ENCODE assay signal across 8 cellular contexts in genomic region chr10:43362191-43362839, GRCh38. TPM values are rescaled to one million over a fixed set of nuclear protein-coding genes. Genes with fewer than 3 reads are reported as not detected.
A peak's percentile ranks its signal among the peaks of the same experiment; 100 is the strongest.
DNase-seq lines count a peak whose midpoint lies in the region; ATAC-seq and TF ChIP-seq lines count a peak whose summit lies in the region.

No MANE protein-coding gene starts in this region.

- DNase-seq in DMS 273 treated with DMSO at 0.1 percent for 48 hours (lab: John Stamatoyannopoulos, UW): peak; percentile 42
- peak; percentile 69 for DNase-seq in SK-N-DZ (ENCODE audit: low spot score)
- peak; percentile 98 for DNase-seq in activated naive CD8-positive, alpha-beta T cell treated with anti-CD3 and anti-CD28 coated beads, Interleukin-2, amount 50 U/mL, for 24 hours
- peak; percentile 95 to 98 for DNase-seq in cardiac muscle cell (ENCODE audit: low read depth in 1 of 2, low spot score in 1 of 2)
- peak; percentile 100 for DNase-seq in thyroid gland

- H3K4me2 ChIP-seq in KMS-11: no peak overlapping the region
- H3K4me2 ChIP-seq in parathyroid adenoma (ENCODE audit: low read length): peak overlapping the region; percentile 88

- WGBS in thyroid gland, 2 donors: 13 to 19% methylated on average over 6 to 8 of the region's 48 CpGs

- H3K4me1 ChIP-seq in KMS-11 (ENCODE audit: low read depth, poor library complexity, severe bottlenecking) (no peaks in the 10 kb centered on the region), cardiac muscle cell (ENCODE audit: low read depth) (no peaks in the 10 kb centered on the region), parathyroid adenoma (no peaks in the 10 kb centered on the region), thyroid gland (peaks cover 5 to 11% of the 10 kb centered on the region in 2 donors)

- H3K27ac ChIP-seq in KMS-11 (peak overlapping the region; percentile 22; the same call in 1 of the 2 replicates), cardiac muscle cell (no peak overlapping the region), parathyroid adenoma (peak overlapping the region; percentile 85), thyroid gland (peak overlapping the region; percentile 64 to 79 (median 76))

- intact Hi-C loops in thyroid gland (cut with DNase I): no loop called here

- peak; percentile 97 for ATAC-seq in GM21526 (IDR thresholded peaks at IDR 0.05; ENCODE audit: low FRiP score, unreplicated experiment)
- peak; percentile 88 for ATAC-seq in activated naive CD8-positive, alpha-beta T cell treated with anti-CD3 and anti-CD28 coated beads, Interleukin-2, amount 50 U/mL, for 24 hours

- H3K79me2 ChIP-seq in KMS-11 (ENCODE audit: insufficient read depth, low read depth) (no peaks in the 10 kb centered on the region), parathyroid adenoma (no peaks in the 10 kb centered on the region)

- peaks cover 32% of the 10 kb centered on the region for H3K4me1 Mint-ChIP-seq in activated naive CD8-positive, alpha-beta T cell treated with anti-CD3 and anti-CD28 coated beads, Interleukin-2, amount 50 U/mL, for 24 hours

- H3K4me3 ChIP-seq in KMS-11 (IDR thresholded peaks at IDR 0.05; ENCODE audit: insufficient read depth, low read depth, low read length) (no peak overlapping the region), cardiac muscle cell (peak overlapping the region; percentile 26), parathyroid adenoma (ENCODE audit: low read depth, low read length) (peak overlapping the region; percentile 85), thyroid gland (replicated peaks in 1 of 3) (peak overlapping the region; percentile 29 to 53 (median 32))

- H3K4me3 Mint-ChIP-seq in activated naive CD8-positive, alpha-beta T cell treated with anti-CD3 and anti-CD28 coated beads, Interleukin-2, amount 50 U/mL, for 24 hours: peak overlapping the region; percentile 97

- peak in 1 of 2 donors; percentile 76 for TF ChIP-seq POLR2A in thyroid gland (IDR thresholded peaks at IDR 0.05)

- H3K9me3 Mint-ChIP-seq in activated naive CD8-positive, alpha-beta T cell treated with anti-CD3 and anti-CD28 coated beads, Interleukin-2, amount 50 U/mL, for 24 hours: no peaks in the 10 kb centered on the region

- H3K36me3 Mint-ChIP-seq in activated naive CD8-positive, alpha-beta T cell treated with anti-CD3 and anti-CD28 coated beads, Interleukin-2, amount 50 U/mL, for 24 hours (ENCODE audit: low read depth): peaks cover 12% of the 10 kb centered on the region

- H2AFZ ChIP-seq in KMS-11 (ENCODE audit: low read depth) (peak overlapping the region; percentile 57), parathyroid adenoma (peak overlapping the region; percentile 98)

- H3K9me3 ChIP-seq in cardiac muscle cell (ENCODE audit: low read depth): no peaks in the 10 kb centered on the region
- H3K9me3 ChIP-seq in parathyroid adenoma (ENCODE audit: control insufficient read depth, low read length): no peaks in the 10 kb centered on the region
- no peaks in the 10 kb centered on the region for H3K9me3 ChIP-seq in thyroid gland

- no peaks in the 10 kb centered on the region for H3K36me3 ChIP-seq in KMS-11 (ENCODE audit: insufficient read depth)
- no peaks in the 10 kb centered on the region for H3K36me3 ChIP-seq in cardiac muscle cell
- no peaks in the 10 kb centered on the region for H3K36me3 ChIP-seq in parathyroid adenoma (ENCODE audit: control insufficient read depth, insufficient read depth, low read length)
- no peaks in the 10 kb centered on the region for H3K36me3 ChIP-seq in thyroid gland

- H3K27ac Mint-ChIP-seq in activated naive CD8-positive, alpha-beta T cell treated with anti-CD3 and anti-CD28 coated beads, Interleukin-2, amount 50 U/mL, for 24 hours: peak overlapping the region; percentile 94

- peaks cover 3% of the 10 kb centered on the region for H3K27me3 Mint-ChIP-seq in activated naive CD8-positive, alpha-beta T cell treated with anti-CD3 and anti-CD28 coated beads, Interleukin-2, amount 50 U/mL, for 24 hours

- H3K9ac ChIP-seq in KMS-11 (no peak overlapping the region; the same call in 1 of the 2 replicates), parathyroid adenoma (peak overlapping the region; percentile 67)

- H3K27me3 ChIP-seq in KMS-11 (ENCODE audit: insufficient read depth, low read depth) (no peaks in the 10 kb centered on the region), cardiac muscle cell (no peaks in the 10 kb centered on the region), parathyroid adenoma (ENCODE audit: control insufficient read depth, insufficient read depth, low read length) (no peaks in the 10 kb centered on the region), thyroid gland (no peaks in the 10 kb centered on the region)

- no peaks in the 10 kb centered on the region for H4K20me1 ChIP-seq in KMS-11 (ENCODE audit: insufficient read depth)

- TF ChIP-seq CTCF in KMS-11 (conservative IDR thresholded peaks at IDR 0.05; ENCODE audit: low read depth, low read length) (no peak), cardiac muscle cell (IDR thresholded peaks at IDR 0.05; ENCODE audit: low read depth, low read length) (peak; percentile 54), parathyroid adenoma (IDR thresholded peaks at IDR 0.05) (peak; percentile 80), thyroid gland (IDR thresholded peaks at IDR 0.05) (peak in 5 of 6 experiments; percentile 39 to 65 (median 51))

RNA-seq across cellular contexts. Expression of gene FXYD4, which starts 9.1 kb away (rescaled TPM):
- not detected in 2 replicates for polyA plus RNA-seq in SK-N-DZ (2014; cell fraction: cytosol; rRNA removed)
- polyA plus RNA-seq in SK-N-DZ (2014; cell fraction: nucleus; rRNA removed): not detected in 2 replicates
- total RNA-seq in cardiac muscle cell (not detected in 2 replicates), thyroid gland (not detected)
- 0.67 TPM in 1 of 2 replicates, not detected in the other for polyA plus RNA-seq in cardiac muscle cell

RNA-seq across cellular contexts. Expression of gene HNRNPF, which starts 46.7 kb away (rescaled TPM):
- polyA plus RNA-seq in SK-N-DZ (2014; cell fraction: cytosol; rRNA removed): 164 and 165 TPM in 2 replicates
- polyA plus RNA-seq in SK-N-DZ (2014; cell fraction: nucleus; rRNA removed): 49.1 and 84.0 TPM in 2 replicates
- 180 and 189 TPM in 2 replicates for total RNA-seq in cardiac muscle cell
- 111 and 130 TPM in 2 replicates for polyA plus RNA-seq in cardiac muscle cell
- 100 to 1,000 TPM; 148 to 158 (median 155) TPM for total RNA-seq in thyroid gland

Comparison
In these comparisons a context has a peak if more than half of its experiments do, and no peak if none do; other contexts are left out.
1. DNase-seq: peak in every context shown above with its lines; median percentile 100 in thyroid gland; 98 in activated naive CD8-positive, alpha-beta T cell treated with anti-CD3 and anti-CD28 coated beads, Interleukin-2, amount 50 U/mL, for 24 hours; 96 in cardiac muscle cell; 69 in SK-N-DZ; 42 in DMS 273 treated with DMSO at 0.1 percent for 48 hours.